1 cellular context compared by ENCODE assay signal in the genomic region with DNA sequence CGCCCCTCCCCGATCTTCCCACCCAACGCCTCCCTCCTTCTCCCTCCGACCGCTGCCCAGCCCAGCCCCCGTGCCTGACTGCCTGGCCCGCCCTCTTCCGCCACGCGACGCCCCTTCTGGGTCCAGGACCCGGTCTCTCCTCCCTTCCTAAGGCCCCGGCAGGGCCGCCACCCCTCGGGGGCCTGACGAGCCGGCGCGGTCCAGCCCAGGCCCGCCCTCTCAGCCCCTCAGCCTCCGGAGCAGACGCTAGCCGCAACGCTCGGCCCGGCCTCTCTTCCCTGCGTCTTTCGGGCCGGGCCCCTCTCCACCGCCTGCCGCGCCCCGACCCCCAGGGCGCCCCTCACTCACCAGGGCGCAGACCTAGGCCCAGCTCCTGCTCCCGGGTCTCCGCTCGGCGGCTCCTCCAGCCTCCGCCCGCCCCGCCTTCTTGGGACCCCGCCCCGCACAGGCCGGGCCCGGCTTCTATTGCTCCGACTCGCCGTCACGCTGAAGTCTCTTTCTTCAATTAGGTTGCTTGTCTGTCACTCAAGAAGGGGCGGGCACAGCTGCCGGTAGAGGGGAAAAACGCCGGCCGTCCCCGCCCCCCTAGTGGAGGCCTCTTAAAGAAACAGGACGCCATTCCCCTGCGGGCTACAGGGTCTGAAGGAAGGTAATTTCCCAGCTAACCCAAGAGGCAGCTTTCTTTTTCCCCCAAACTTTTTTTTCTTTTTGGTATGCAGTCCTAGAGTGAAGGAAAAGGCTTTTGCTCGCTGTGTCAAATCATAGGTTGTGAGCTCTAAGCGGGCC.
TF ChIP-seq lines count a peak whose summit lies in the region.

ELMO2 (minus strand) TSS at position 416 of the 786 bp plus-strand sequence. CDS start 12,133 bp downstream, outside the sequence.

TF ChIP-seq in WTC11, 78 proteins besides CTCF, POLR2A, EP300 and RAD21 (continued from another document and continues in another):
- TF ChIP-seq MYBL2 (CRISPR knock-in tag; IDR thresholded peaks at IDR 0.05) (peak; percentile 69; the same call in 1 of the 2 replicates), IRF1 (CRISPR knock-in tag; IDR thresholded peaks at IDR 0.05) (no peak), SP1 (CRISPR knock-in tag; conservative IDR thresholded peaks at IDR 0.05) (peak; percentile 87), ZNF425 (CRISPR knock-in tag; conservative IDR thresholded peaks at IDR 0.05) (no peak), ZNF512 (CRISPR knock-in tag; IDR thresholded peaks at IDR 0.05; ENCODE audit: borderline replicate concordance) (no peak), CREB1 (CRISPR knock-in tag; IDR thresholded peaks at IDR 0.05) (no peak), GTF2I (CRISPR knock-in tag; conservative IDR thresholded peaks at IDR 0.05) (no peak), ZNF396 (CRISPR knock-in tag; IDR thresholded peaks at IDR 0.05; ENCODE audit: borderline replicate concordance) (no peak), OVOL2 (CRISPR knock-in tag; IDR thresholded peaks at IDR 0.05; ENCODE audit: borderline replicate concordance) (no peak), ZMAT4 (CRISPR knock-in tag; IDR thresholded peaks at IDR 0.05) (no peak), RELA (CRISPR knock-in tag; IDR thresholded peaks at IDR 0.05; ENCODE audit: borderline replicate concordance) (no peak), HMGA2 (CRISPR knock-in tag; IDR thresholded peaks at IDR 0.05) (no peak), ZBTB21 (CRISPR knock-in tag; IDR thresholded peaks at IDR 0.05; ENCODE audit: borderline replicate concordance) (peak; percentile 52; the same call in 1 of the 2 replicates), JUN (CRISPR knock-in tag; IDR thresholded peaks at IDR 0.05) (no peak), NFE2L1 (CRISPR knock-in tag; IDR thresholded peaks at IDR 0.05) (peak; percentile 61), ZNF219 (CRISPR knock-in tag; IDR thresholded peaks at IDR 0.05; ENCODE audit: borderline replicate concordance) (no peak), ELF4 (CRISPR knock-in tag; IDR thresholded peaks at IDR 0.05; ENCODE audit: low read depth) (no peak), NFATC4 (CRISPR knock-in tag; IDR thresholded peaks at IDR 0.05) (no peak), FOXK1 (CRISPR knock-in tag; IDR thresholded peaks at IDR 0.05) (no peak; the same call in 1 of the 2 replicates), ATF2 (CRISPR knock-in tag; IDR thresholded peaks at IDR 0.05; ENCODE audit: borderline replicate concordance, low read depth) (no peak), TEAD1 (CRISPR knock-in tag; IDR thresholded peaks at IDR 0.05) (no peak), SMAD4 (CRISPR knock-in tag; IDR thresholded peaks at IDR 0.05) (no peak), TP53 (CRISPR knock-in tag; IDR thresholded peaks at IDR 0.05) (peak; percentile 67; the same call in 1 of the 2 replicates), CBFB (CRISPR knock-in tag; IDR thresholded peaks at IDR 0.05; ENCODE audit: low read depth) (no peak), E2F5 (CRISPR knock-in tag; IDR thresholded peaks at IDR 0.05) (no peak), ERG (CRISPR knock-in tag; IDR thresholded peaks at IDR 0.05) (no peak), ZNF138 (CRISPR knock-in tag; conservative IDR thresholded peaks at IDR 0.05) (no peak), ZNF121 (CRISPR knock-in tag; IDR thresholded peaks at IDR 0.05) (no peak)
- TF ChIP-seq, protein P1, sequence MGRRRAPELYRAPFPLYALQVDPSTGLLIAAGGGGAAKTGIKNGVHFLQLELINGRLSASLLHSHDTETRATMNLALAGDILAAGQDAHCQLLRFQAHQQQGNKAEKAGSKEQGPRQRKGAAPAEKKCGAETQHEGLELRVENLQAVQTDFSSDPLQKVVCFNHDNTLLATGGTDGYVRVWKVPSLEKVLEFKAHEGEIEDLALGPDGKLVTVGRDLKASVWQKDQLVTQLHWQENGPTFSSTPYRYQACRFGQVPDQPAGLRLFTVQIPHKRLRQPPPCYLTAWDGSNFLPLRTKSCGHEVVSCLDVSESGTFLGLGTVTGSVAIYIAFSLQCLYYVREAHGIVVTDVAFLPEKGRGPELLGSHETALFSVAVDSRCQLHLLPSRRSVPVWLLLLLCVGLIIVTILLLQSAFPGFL (CRISPR knock-in tag; IDR thresholded peaks at IDR 0.05; ENCODE audit: borderline replicate concordance): no peak
- TF ChIP-seq, protein P2, sequence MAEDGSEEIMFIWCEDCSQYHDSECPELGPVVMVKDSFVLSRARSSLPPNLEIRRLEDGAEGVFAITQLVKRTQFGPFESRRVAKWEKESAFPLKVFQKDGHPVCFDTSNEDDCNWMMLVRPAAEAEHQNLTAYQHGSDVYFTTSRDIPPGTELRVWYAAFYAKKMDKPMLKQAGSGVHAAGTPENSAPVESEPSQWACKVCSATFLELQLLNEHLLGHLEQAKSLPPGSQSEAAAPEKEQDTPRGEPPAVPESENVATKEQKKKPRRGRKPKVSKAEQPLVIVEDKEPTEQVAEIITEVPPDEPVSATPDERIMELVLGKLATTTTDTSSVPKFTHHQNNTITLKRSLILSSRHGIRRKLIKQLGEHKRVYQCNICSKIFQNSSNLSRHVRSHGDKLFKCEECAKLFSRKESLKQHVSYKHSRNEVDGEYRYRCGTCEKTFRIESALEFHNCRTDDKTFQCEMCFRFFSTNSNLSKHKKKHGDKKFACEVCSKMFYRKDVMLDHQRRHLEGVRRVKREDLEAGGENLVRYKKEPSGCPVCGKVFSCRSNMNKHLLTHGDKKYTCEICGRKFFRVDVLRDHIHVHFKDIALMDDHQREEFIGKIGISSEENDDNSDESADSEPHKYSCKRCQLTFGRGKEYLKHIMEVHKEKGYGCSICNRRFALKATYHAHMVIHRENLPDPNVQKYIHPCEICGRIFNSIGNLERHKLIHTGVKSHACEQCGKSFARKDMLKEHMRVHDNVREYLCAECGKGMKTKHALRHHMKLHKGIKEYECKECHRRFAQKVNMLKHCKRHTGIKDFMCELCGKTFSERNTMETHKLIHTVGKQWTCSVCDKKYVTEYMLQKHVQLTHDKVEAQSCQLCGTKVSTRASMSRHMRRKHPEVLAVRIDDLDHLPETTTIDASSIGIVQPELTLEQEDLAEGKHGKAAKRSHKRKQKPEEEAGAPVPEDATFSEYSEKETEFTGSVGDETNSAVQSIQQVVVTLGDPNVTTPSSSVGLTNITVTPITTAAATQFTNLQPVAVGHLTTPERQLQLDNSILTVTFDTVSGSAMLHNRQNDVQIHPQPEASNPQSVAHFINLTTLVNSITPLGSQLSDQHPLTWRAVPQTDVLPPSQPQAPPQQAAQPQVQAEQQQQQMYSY (CRISPR knock-in tag; IDR thresholded peaks at IDR 0.05): no peak
- TF ChIP-seq, protein P3, sequence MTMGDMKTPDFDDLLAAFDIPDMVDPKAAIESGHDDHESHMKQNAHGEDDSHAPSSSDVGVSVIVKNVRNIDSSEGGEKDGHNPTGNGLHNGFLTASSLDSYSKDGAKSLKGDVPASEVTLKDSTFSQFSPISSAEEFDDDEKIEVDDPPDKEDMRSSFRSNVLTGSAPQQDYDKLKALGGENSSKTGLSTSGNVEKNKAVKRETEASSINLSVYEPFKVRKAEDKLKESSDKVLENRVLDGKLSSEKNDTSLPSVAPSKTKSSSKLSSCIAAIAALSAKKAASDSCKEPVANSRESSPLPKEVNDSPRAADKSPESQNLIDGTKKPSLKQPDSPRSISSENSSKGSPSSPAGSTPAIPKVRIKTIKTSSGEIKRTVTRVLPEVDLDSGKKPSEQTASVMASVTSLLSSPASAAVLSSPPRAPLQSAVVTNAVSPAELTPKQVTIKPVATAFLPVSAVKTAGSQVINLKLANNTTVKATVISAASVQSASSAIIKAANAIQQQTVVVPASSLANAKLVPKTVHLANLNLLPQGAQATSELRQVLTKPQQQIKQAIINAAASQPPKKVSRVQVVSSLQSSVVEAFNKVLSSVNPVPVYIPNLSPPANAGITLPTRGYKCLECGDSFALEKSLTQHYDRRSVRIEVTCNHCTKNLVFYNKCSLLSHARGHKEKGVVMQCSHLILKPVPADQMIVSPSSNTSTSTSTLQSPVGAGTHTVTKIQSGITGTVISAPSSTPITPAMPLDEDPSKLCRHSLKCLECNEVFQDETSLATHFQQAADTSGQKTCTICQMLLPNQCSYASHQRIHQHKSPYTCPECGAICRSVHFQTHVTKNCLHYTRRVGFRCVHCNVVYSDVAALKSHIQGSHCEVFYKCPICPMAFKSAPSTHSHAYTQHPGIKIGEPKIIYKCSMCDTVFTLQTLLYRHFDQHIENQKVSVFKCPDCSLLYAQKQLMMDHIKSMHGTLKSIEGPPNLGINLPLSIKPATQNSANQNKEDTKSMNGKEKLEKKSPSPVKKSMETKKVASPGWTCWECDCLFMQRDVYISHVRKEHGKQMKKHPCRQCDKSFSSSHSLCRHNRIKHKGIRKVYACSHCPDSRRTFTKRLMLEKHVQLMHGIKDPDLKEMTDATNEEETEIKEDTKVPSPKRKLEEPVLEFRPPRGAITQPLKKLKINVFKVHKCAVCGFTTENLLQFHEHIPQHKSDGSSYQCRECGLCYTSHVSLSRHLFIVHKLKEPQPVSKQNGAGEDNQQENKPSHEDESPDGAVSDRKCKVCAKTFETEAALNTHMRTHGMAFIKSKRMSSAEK (CRISPR knock-in tag; IDR thresholded peaks at IDR 0.05; ENCODE audit: borderline replicate concordance): no peak
- TF ChIP-seq, protein P4, sequence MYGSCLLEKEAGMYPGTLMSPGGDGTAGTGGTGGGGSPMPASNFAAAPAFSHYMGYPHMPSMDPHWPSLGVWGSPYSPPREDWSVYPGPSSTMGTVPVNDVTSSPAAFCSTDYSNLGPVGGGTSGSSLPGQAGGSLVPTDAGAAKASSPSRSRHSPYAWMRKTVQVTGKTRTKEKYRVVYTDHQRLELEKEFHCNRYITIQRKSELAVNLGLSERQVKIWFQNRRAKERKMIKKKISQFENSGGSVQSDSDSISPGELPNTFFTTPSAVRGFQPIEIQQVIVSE (CRISPR knock-in tag; IDR thresholded peaks at IDR 0.05; ENCODE audit: borderline replicate concordance): no peak
